ENCODE assay signal across 1 cellular context in the genomic region with DNA sequence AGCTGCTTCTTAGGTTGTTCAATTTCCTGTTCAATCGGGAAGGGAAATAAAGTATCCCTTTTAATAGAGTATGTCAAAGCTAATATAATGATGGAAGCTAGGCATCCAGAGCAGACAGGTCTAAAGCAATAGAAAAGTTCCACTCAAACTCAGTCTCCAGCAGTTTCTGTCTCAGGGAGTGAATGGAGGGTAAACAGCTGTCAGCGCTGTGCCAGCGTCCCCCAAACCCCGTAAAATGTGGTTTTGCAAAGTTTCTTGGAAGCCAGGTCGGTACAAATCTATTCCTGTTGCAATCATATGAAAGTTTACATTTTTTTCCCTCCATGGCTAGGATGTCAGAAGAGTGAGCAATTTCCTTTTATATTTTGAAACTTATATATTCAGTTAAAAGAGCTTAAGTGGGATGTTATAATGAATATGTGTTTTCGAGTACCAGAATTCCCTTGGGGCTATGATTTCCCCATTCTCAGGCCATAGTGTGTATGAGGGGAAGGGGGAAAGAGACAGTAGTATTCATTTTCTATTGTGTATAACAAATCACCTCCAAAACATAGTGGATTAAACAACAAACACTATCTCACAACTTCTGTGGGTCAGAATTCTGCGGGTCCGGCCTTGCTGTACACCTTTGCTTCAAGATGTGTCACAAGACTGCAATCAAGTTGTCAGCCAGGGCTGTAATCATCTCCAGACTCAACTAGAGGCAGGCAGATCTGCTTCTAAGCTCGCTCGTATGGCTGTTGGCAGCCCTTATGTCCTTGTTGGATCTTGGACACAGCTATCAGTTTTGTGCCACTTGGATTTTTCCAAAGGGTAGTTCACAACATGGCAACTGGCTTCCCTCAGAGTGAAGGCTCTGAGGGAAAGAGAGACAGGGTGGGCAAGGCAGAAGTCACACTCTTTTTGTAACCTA.
TF ChIP-seq lines count a peak whose summit lies in the region.

No MANE protein-coding gene starts in this region.

TF ChIP-seq in K562, 482 proteins besides CTCF, POLR2A, EP300 and RAD21:
- TF ChIP-seq, protein P1, sequence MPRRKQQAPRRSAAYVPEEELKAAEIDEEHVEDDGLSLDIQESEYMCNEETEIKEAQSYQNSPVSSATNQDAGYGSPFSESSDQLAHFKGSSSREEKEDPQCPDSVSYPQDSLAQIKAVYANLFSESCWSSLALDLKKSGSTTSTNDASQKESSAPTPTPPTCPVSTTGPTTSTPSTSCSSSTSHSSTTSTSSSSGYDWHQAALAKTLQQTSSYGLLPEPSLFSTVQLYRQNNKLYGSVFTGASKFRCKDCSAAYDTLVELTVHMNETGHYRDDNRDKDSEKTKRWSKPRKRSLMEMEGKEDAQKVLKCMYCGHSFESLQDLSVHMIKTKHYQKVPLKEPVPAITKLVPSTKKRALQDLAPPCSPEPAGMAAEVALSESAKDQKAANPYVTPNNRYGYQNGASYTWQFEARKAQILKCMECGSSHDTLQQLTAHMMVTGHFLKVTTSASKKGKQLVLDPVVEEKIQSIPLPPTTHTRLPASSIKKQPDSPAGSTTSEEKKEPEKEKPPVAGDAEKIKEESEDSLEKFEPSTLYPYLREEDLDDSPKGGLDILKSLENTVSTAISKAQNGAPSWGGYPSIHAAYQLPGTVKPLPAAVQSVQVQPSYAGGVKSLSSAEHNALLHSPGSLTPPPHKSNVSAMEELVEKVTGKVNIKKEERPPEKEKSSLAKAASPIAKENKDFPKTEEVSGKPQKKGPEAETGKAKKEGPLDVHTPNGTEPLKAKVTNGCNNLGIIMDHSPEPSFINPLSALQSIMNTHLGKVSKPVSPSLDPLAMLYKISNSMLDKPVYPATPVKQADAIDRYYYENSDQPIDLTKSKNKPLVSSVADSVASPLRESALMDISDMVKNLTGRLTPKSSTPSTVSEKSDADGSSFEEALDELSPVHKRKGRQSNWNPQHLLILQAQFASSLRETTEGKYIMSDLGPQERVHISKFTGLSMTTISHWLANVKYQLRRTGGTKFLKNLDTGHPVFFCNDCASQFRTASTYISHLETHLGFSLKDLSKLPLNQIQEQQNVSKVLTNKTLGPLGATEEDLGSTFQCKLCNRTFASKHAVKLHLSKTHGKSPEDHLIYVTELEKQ (CRISPR knock-in tag; IDR thresholded peaks at IDR 0.05) = no peak
- peak; percentile 93 for TF ChIP-seq ZBTB17 (CRISPR knock-in tag; IDR thresholded peaks at IDR 0.05)
- peak in 1 of 2 experiments; percentile 53; a peak in 1 of 4 replicates for TF ChIP-seq MLLT1 (IDR thresholded peaks at IDR 0.05)
